Comparison of ENCODE assay signal across 8 cellular contexts in genomic region chr17:81392909-81393654, GRCh38. TPM values are rescaled to one million over a fixed set of nuclear protein-coding genes. Genes with fewer than 3 reads are reported as not detected.
A peak's percentile ranks its signal among the peaks of the same experiment; 100 is the strongest.
DNase-seq lines count a peak whose midpoint lies in the region; ATAC-seq, FAIRE-seq and TF ChIP-seq lines count a peak whose summit lies in the region.

No MANE protein-coding gene starts in this region.

- no peak for TF ChIP-seq CTCF in kidney (IDR thresholded peaks at IDR 0.05; ENCODE audit: borderline replicate concordance, extremely low read depth, insufficient read depth)

- no peaks in the 10 kb centered on the region for H3K36me3 ChIP-seq in kidney (ENCODE audit: control insufficient read depth in 1 of 2, insufficient read depth in 2 of 2, low read length in 2 of 2)

- no peaks in the 10 kb centered on the region for H3K9me3 ChIP-seq in kidney (ENCODE audit: control insufficient read depth in 1 of 2, low read length in 2 of 2)

- intact Hi-C loops in kidney (cut with DNase I), result no loop called here

- H3K9ac ChIP-seq in kidney (ENCODE audit: low read length in 2 of 2), result peak overlapping the region; percentile 60 to 83

- ATAC-seq in GM19463 (IDR thresholded peaks at IDR 0.05; ENCODE audit: unreplicated experiment), result no peak
- no peak for ATAC-seq in HG03571 (IDR thresholded peaks at IDR 0.05; ENCODE audit: unreplicated experiment)

- H3K4me3 ChIP-seq in kidney (ENCODE audit: low read length in 2 of 2), result peak overlapping the region; percentile 45 to 66

- peaks cover 35 to 41% of the 10 kb centered on the region in 2 donors for H3K4me1 ChIP-seq in kidney (ENCODE audit: control insufficient read depth in 1 of 2, insufficient read depth in 1 of 2, low read depth in 1 of 2, low read length in 2 of 2)

- no peak for FAIRE-seq in kidney (lab: Jason Lieb, UNC)

- H3K27ac ChIP-seq in angular gyrus (ENCODE audit: low read depth, low read length), result peak overlapping the region; percentile 87
- H3K27ac ChIP-seq in kidney (ENCODE audit: low read depth in 2 of 2, low read length in 2 of 2), result peak overlapping the region; percentile 88 to 89
- H3K27ac ChIP-seq in substantia nigra (ENCODE audit: low read depth, low read length, poor library complexity, severe bottlenecking), result peak overlapping the region; percentile 91

- DNase-seq in NCI-H146 (lab: John Stamatoyannopoulos, UW) (peak; percentile 52), NCI-H146 treated with DMSO at 0.1 percent for 48 hours (lab: John Stamatoyannopoulos, UW; ENCODE audit: unreplicated experiment) (no peak), kidney (no peak), substantia nigra (lab: John Stamatoyannopoulos, UW) (peak in 12 of 49 donors; percentile 14 to 69 (median 33))
- DNase-seq in stimulated activated CD4-positive, alpha-beta T cell treated with anti-CD3 and anti-CD28 coated beads, Interleukin-4, amount 100 ng/mL, for 1 hour, result no peak

RNA-seq across cellular contexts. Expression of gene BAHCC1, which starts 2.2 kb away (rescaled TPM):
- 20.5 TPM for total RNA-seq in kidney
- 2.6 TPM for polyA plus RNA-seq in kidney (ENCODE audit: insufficient read depth, low read depth, low replicate concordance)
